In the genomic region with DNA sequence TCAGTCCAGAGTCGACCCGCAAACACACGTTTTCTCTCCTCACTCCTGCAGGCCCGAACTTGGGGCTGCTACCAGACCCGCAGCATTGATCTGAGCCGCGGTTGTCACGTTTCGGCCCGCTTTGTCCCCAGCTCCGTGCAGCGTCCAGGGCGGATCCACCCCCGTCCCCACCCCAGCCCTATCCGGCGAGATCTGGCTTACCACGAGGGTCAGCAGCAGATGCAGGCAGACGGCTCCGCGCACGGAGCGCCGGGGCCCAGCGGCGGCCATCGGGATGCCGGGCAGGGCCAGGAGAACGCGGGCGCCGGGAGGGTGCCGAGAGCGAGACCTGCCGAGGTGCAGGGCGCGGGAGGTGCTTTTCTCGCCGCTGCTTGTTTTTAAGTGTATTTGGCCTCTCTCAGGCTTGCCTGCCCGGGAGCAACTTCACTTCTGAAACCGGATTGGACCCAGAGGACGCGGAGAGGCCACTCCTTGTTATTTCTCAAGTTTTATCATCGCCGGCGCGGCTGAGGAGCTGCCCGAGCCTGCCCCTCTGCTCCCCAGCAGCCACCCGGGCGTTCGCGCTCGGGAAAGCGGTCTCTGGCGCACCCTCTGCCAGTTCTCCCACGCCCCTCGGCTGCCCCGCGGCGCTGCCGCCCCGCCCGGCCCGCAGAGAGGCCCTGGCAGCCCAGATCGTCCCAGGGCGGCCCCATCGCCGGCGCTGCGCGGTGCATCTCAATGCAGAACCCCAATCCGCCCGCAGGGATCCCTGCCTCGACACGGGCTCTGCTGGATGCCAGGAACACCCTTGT, we compare ENCODE assay signal across 8 cellular contexts. TPM values are rescaled to one million over a fixed set of nuclear protein-coding genes. Genes with fewer than 3 reads are reported as not detected.
DNase-seq lines count a peak whose midpoint lies in the region; ATAC-seq and TF ChIP-seq lines count a peak whose summit lies in the region.

TSS of gene DSC3 (minus strand) at position 352 of the 791 bp plus-strand sequence. CDS start at position 270, 82 bp downstream.

- H3K4me3 ChIP-seq in choroid plexus epithelial cell (ENCODE audit: low read depth, low read length) (peak within 1 kb of the TSS; percentile 35), lung (no peak within 1 kb of the TSS)

- H3K27ac ChIP-seq in lung (ENCODE audit: low read depth in 1 of 2, low read length in 1 of 2) = no peak within 1 kb of the TSS

- WGBS in lung, 2 donors = 1 to 4% methylated on average over 62 to 74 of the region's 74 CpGs

- no peak for DNase-seq in activated naive CD4-positive, alpha-beta T cell treated with anti-CD3 and anti-CD28 coated beads for 36 hours
- DNase-seq in activated naive CD4-positive, alpha-beta T cell treated with Interleukin-2 at 50 U/mL for 16 hours = no peak
- DNase-seq in choroid plexus epithelial cell (ENCODE audit: low read depth) (peak; percentile 13), lung (ENCODE audit: low spot score) (no peak), ureter (ENCODE audit: low spot score) (peak; percentile 49), putamen (ENCODE audit: low spot score) (no peak)
- DNase-seq in effector CD4-positive, alpha-beta T cell = no peak

- H3K4me1 ChIP-seq in lung (ENCODE audit: control insufficient read depth in 2 of 2, insufficient read depth in 2 of 2, low read length in 2 of 2) = peaks cover 0 to 14% of the 10 kb centered on the region in 2 donors

- H3K9me3 Mint-ChIP-seq in activated naive CD4-positive, alpha-beta T cell treated with anti-CD3 and anti-CD28 coated beads for 36 hours = no peaks in the 10 kb centered on the region

- H3K27me3 Mint-ChIP-seq in activated naive CD4-positive, alpha-beta T cell treated with anti-CD3 and anti-CD28 coated beads for 36 hours (ENCODE audit: low read depth) = peaks cover 45% of the 10 kb centered on the region

- no peaks in the 10 kb centered on the region for H3K27me3 ChIP-seq in lung (ENCODE audit: control insufficient read depth, insufficient read depth)

- no peak within 1 kb of the TSS for H3K27ac Mint-ChIP-seq in activated naive CD4-positive, alpha-beta T cell treated with anti-CD3 and anti-CD28 coated beads for 36 hours

- H3K4me1 Mint-ChIP-seq in activated naive CD4-positive, alpha-beta T cell treated with anti-CD3 and anti-CD28 coated beads for 36 hours (ENCODE audit: low read depth) = peaks cover 6% of the 10 kb centered on the region

- CTCF ChIA-PET in activated naive CD4-positive, alpha-beta T cell treated with anti-CD3 and anti-CD28 coated beads for 36 hours (lab: Charles Lee) = no interaction called here

- peak within 1 kb of the TSS; percentile 59 for H3K4me3 Mint-ChIP-seq in activated naive CD4-positive, alpha-beta T cell treated with anti-CD3 and anti-CD28 coated beads for 36 hours

- H3K36me3 ChIP-seq in lung (ENCODE audit: control insufficient read depth in 2 of 2, insufficient read depth in 2 of 2, low read length in 2 of 2) = no peaks in the 10 kb centered on the region

- peaks cover 4% of the 10 kb centered on the region for H3K36me3 Mint-ChIP-seq in activated naive CD4-positive, alpha-beta T cell treated with anti-CD3 and anti-CD28 coated beads for 36 hours (ENCODE audit: low read depth)

- H3K9me3 ChIP-seq in lung (ENCODE audit: control insufficient read depth in 2 of 2, insufficient read depth in 1 of 2, low read length in 1 of 2) = peaks cover 0 to 4% of the 10 kb centered on the region in 2 donors

- intact Hi-C loops in activated naive CD4-positive, alpha-beta T cell treated with anti-CD3 and anti-CD28 coated beads for 36 hours (cut with micrococcal nuclease) = no loop called here

- TF ChIP-seq CTCF in choroid plexus epithelial cell (conservative IDR thresholded peaks at IDR 0.05; ENCODE audit: low read depth, low read length) (no peak), lung (IDR thresholded peaks at IDR 0.05; ENCODE audit: control extremely low read depth, extremely low read depth) (no peak)

- ATAC-seq in lung (ENCODE audit: insufficient read depth, low FRiP score) = peak; percentile 48
- ATAC-seq in HG02571 (IDR thresholded peaks at IDR 0.05; ENCODE audit: unreplicated experiment) = no peak

RNA-seq across cellular contexts. Expression of gene DSC3, which starts in this region (rescaled TPM):
- total RNA-seq in activated naive CD4-positive, alpha-beta T cell treated with anti-CD3 and anti-CD28 coated beads for 36 hours = not detected
- 1 to 10 TPM in 1 of 2 donors, under 1 TPM in 1; 0.51 to 1.3 TPM for total RNA-seq in lung
- polyA plus RNA-seq in lung = under 1 TPM; 0.41 to 0.53 TPM
- 5.7 TPM for total RNA-seq in ureter

Comparison
In these comparisons a context has a peak if more than half of its experiments do, and no peak if none do; other contexts are left out.
1. DNase-seq: peak in choroid plexus epithelial cell (single experiment) and ureter (single experiment); none in activated naive CD4-positive, alpha-beta T cell treated with anti-CD3 and anti-CD28 coated beads for 36 hours (single experiment), activated naive CD4-positive, alpha-beta T cell treated with Interleukin-2 at 50 U/mL for 16 hours (single experiment), lung (single experiment), effector CD4-positive, alpha-beta T cell (single experiment) and putamen (single experiment).